Comparison of ENCODE assay signal across 15 cellular contexts in the genomic region with DNA sequence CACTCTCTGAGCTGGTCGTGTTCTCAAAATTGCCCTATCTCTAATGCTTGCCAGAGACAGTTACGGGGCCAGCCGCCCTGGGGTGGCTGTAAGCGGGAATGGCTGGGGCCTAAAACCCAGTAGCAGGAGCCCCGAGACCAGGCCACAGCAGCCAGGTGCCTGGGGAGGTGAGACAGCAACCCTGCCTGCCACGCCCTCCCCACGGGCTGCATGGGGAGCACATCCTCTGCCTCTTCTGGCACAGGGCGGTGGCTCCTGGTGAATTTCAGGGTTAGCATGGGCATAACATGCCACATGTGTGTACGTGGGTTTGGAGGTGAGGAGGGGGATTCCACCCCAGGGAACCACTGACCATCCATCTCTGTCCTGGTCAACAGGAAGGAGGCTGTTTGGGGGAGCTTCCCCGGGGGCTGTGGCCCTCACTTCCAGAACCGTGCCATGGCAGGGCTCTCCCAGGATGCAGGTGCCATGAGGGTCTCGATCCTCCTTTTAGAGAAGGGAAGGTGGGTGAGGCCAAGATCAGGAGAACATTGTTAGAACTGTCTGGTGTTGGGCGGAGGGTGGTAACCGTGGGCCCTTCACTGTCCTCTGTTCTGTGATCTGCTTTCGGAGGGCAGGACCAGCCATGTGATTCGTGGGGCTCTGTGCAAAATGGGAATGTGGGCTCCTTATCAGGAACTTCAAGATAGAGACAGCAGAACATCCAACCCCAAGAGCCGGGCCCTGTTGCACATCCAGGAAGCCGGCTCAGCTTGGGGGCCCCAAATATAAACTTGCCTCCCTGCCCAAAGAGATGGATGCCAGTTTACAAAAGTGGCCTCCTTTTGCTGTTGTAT.
"Had no signal": no experiment of that assay in that cellular context is flagged by ENCODE, and none has a peak within 500 bp of the region (broad histone marks: within the 10 kb centered on the region; RNA-seq: fewer than 3 reads in every experiment).

No MANE protein-coding gene starts in this region.

- H3K36me3 ChIP-seq: gastrocnemius medialis, heart right ventricle, neutrophil, prostate gland, right lobe of liver, SJCRH30, upper lobe of left lung had no signal

- H3K36me3 Mint-ChIP-seq: activated naive CD8-positive, alpha-beta T cell treated with anti-CD3 and anti-CD28 coated beads for 36 hours; naive B cell; stimulated activated naive B cell treated with anti-CD40 and anti-IgM and Interleukin-4, amounts not matched to agents 10 μg/mL and 1 μg/mL and 100 μg/mL, for 72 hours had no signal

- H3K27ac ChIP-seq: gastrocnemius medialis, heart right ventricle, neutrophil, prostate gland, right lobe of liver, SJCRH30, upper lobe of left lung had no signal

- H3K27ac Mint-ChIP-seq: activated naive CD8-positive, alpha-beta T cell treated with anti-CD3 and anti-CD28 coated beads for 36 hours; naive B cell; stimulated activated naive B cell treated with anti-CD40 and anti-IgM and Interleukin-4, amounts not matched to agents 10 μg/mL and 1 μg/mL and 100 μg/mL, for 72 hours had no signal

- H3K9me3 Mint-ChIP-seq: activated naive CD8-positive, alpha-beta T cell treated with anti-CD3 and anti-CD28 coated beads for 36 hours; stimulated activated naive B cell treated with anti-CD40 and anti-IgM and Interleukin-4, amounts not matched to agents 10 μg/mL and 1 μg/mL and 100 μg/mL, for 72 hours had no signal

- H3K9me3 ChIP-seq: gastrocnemius medialis, neutrophil, prostate gland, right lobe of liver, SJCRH30, upper lobe of left lung had no signal

- H3K4me3 ChIP-seq: gastrocnemius medialis, heart right ventricle, prostate gland, right lobe of liver, SJCRH30, upper lobe of left lung had no signal

- H3K4me1 ChIP-seq: gastrocnemius medialis, heart right ventricle, prostate gland, right lobe of liver, SJCRH30, upper lobe of left lung had no signal

- H3K4me3 Mint-ChIP-seq: activated naive CD8-positive, alpha-beta T cell treated with anti-CD3 and anti-CD28 coated beads for 36 hours; naive B cell; stimulated activated naive B cell treated with anti-CD40 and anti-IgM and Interleukin-4, amounts not matched to agents 10 μg/mL and 1 μg/mL and 100 μg/mL, for 72 hours had no signal

- ATAC-seq: gastrocnemius medialis; heart right ventricle; right lobe of liver; stimulated activated naive B cell treated with anti-CD40 and anti-IgM and Interleukin-4, amounts not matched to agents 10 μg/mL and 1 μg/mL and 100 μg/mL, for 72 hours had no signal

- H3K27me3 ChIP-seq: gastrocnemius medialis, right lobe of liver, SJCRH30, upper lobe of left lung had no signal

- DNase-seq: activated CD4-positive, CD25-positive, alpha-beta regulatory T cell treated with anti-CD3 and anti-CD28 coated beads, Interleukin-2, amount 50 U/mL, for 72 hours; activated naive CD8-positive, alpha-beta T cell treated with anti-CD3 and anti-CD28 coated beads for 36 hours; activated T-cell treated with anti-CD3 and anti-CD28 coated beads for 4 hours; effector CD4-positive, alpha-beta T cell; gastrocnemius medialis; heart right ventricle; kidney; midbrain; naive B cell; SJCRH30; stimulated activated naive B cell treated with anti-CD40 and anti-IgM and Interleukin-4, amounts not matched to agents 10 μg/mL and 1 μg/mL and 100 μg/mL, for 72 hours had no signal
